In the genomic region with DNA sequence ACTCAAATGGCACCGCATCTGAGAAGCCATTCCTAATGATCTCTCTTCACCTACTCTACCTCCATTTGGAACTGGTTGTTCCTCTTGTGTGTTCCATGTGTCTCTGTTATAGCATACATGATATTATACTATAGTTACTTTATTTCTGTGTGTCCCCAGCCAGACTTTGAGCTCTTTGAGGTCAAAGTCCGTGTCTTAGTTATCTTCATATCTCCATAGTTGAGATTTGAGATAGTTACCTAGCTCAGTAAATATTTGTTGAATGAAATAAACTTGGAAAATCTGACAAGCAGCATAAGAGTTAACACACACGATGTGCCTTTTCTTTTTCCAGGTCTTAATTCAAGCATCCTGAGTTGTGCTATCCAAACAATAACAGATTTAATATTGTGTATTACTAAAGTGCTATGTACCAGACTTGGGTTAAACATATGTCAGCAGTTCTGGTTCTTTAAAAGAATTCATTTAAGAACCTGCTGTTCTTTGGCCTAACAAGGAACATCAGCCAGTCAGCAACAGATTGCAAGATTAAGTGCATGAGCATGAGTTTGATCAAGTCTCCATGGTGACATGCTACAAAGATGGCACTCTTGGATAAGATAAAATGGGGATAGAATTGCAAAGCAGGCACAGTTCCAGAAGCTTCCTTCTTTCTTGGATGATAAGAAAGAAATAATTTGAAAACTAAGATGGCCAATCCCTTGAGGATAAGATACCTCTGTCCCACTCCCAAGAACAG, we compare ENCODE assay signal across 1 cellular context.
A peak's percentile ranks its signal among the peaks of the same experiment; 100 is the strongest.
TF ChIP-seq lines count a peak whose summit lies in the region.

No MANE protein-coding gene starts in this region.

TF ChIP-seq in HepG2, 621 proteins besides CTCF, POLR2A, EP300 and RAD21 (continued from another document):
- TF ChIP-seq, protein P1, sequence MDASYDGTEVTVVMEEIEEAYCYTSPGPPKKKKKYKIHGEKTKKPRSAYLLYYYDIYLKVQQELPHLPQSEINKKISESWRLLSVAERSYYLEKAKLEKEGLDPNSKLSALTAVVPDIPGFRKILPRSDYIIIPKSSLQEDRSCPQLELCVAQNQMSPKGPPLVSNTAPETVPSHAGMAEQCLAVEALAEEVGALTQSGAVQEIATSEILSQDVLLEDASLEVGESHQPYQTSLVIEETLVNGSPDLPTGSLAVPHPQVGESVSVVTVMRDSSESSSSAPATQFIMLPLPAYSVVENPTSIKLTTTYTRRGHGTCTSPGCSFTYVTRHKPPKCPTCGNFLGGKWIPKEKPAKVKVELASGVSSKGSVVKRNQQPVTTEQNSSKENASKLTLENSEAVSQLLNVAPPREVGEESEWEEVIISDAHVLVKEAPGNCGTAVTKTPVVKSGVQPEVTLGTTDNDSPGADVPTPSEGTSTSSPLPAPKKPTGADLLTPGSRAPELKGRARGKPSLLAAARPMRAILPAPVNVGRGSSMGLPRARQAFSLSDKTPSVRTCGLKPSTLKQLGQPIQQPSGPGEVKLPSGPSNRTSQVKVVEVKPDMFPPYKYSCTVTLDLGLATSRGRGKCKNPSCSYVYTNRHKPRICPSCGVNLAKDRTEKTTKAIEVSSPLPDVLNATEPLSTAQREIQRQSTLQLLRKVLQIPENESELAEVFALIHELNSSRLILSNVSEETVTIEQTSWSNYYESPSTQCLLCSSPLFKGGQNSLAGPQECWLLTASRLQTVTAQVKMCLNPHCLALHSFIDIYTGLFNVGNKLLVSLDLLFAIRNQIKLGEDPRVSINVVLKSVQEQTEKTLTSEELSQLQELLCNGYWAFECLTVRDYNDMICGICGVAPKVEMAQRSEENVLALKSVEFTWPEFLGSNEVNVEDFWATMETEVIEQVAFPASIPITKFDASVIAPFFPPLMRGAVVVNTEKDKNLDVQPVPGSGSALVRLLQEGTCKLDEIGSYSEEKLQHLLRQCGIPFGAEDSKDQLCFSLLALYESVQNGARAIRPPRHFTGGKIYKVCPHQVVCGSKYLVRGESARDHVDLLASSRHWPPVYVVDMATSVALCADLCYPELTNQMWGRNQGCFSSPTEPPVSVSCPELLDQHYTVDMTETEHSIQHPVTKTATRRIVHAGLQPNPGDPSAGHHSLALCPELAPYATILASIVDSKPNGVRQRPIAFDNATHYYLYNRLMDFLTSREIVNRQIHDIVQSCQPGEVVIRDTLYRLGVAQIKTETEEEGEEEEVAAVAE (CRISPR knock-in tag; IDR thresholded peaks at IDR 0.05; ENCODE audit: borderline replicate concordance): no peak
- no peak for TF ChIP-seq ZNF75D (CRISPR knock-in tag; IDR thresholded peaks at IDR 0.05; ENCODE audit: borderline replicate concordance)
- no peak for TF ChIP-seq ZSCAN12 (CRISPR knock-in tag; IDR thresholded peaks at IDR 0.05)
- TF ChIP-seq ZNF552 (CRISPR knock-in tag; IDR thresholded peaks at IDR 0.05; ENCODE audit: borderline replicate concordance): no peak
- peak; percentile 40; the same call in 1 of the 2 replicates for TF ChIP-seq MAFF (IDR thresholded peaks at IDR 0.05; ENCODE audit: low read depth, low read length)
- peak; percentile 43 to 55; a peak in 3 of 4 replicates for TF ChIP-seq MAFK (conservative IDR thresholded peaks at IDR 0.05 in 1 of 2, IDR thresholded peaks at IDR 0.05 in 1 of 2; ENCODE audit: low read length in 2 of 2)
- TF ChIP-seq ZNF792 (CRISPR knock-in tag; IDR thresholded peaks at IDR 0.05): peak; percentile 94
- TF ChIP-seq HMGXB4 (CRISPR knock-in tag; IDR thresholded peaks at IDR 0.05; ENCODE audit: borderline replicate concordance in 1 of 2, low read depth in 1 of 2): no peak
- TF ChIP-seq SPEN (CRISPR knock-in tag; IDR thresholded peaks at IDR 0.05; ENCODE audit: low read depth): no peak
- no peak for TF ChIP-seq JARID2 (CRISPR knock-in tag; IDR thresholded peaks at IDR 0.05; ENCODE audit: insufficient replicate concordance)
